31 cellular contexts compared by ENCODE assay signal in the genomic region with DNA sequence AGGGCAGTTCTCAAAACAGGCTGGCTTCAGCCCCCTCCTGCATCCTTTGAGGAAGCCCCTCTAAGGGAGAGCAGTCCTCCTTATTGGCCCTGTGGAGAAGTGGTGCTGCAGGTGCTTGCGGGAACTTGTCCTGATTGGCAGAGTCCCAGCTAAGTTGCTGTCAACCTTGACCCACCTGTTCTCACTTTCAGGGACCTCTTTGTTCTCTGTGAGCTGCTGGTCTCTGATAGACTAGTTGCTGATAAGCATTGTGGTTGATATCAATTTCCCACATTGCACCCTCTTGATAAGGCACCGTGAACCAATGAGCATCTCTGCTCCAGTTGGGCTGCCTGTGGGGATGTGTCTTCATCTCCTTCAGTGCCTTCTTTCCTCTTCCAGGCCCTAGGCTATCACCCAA. TPM values are rescaled to one million over a fixed set of nuclear protein-coding genes. Genes with fewer than 3 reads are reported as not detected.
A peak's percentile ranks its signal among the peaks of the same experiment; 100 is the strongest.
DNase-seq lines count a peak whose midpoint lies in the region; ATAC-seq and TF ChIP-seq lines count a peak whose summit lies in the region.
"Had no signal": no experiment of that assay in that cellular context is flagged by ENCODE, and none has a peak within 500 bp of the region (broad histone marks: within the 10 kb centered on the region; RNA-seq: fewer than 3 reads in every experiment).

No MANE protein-coding gene starts in this region.

- H3K27me3 ChIP-seq in body of pancreas (no peaks in the 10 kb centered on the region), stomach (no peaks in the 10 kb centered on the region)
- H3K27me3 ChIP-seq: BE2C had no signal

- TF ChIP-seq POLR2A in body of pancreas (IDR thresholded peaks at IDR 0.05) (no peak), stomach (IDR thresholded peaks at IDR 0.05) (no peak)

- H3K9me3 ChIP-seq in body of pancreas = no peaks in the 10 kb centered on the region
- no peaks in the 10 kb centered on the region for H3K9me3 ChIP-seq in mucosa of descending colon
- H3K9me3 ChIP-seq in stomach = no peaks in the 10 kb centered on the region
- H3K9me3 ChIP-seq: BE2C, HAP-1 had no signal

- DNase-seq in NCI-H2107 treated with DMSO at 0.1 percent for 48 hours (lab: John Stamatoyannopoulos, UW; ENCODE audit: unreplicated experiment) (peak; percentile 18), NCI-H2107 (lab: John Stamatoyannopoulos, UW) (no peak), body of pancreas (peak in 3 of 4 donors; percentile 27 to 45 (median 44)), mucosa of descending colon (peak in 1 of 3 donors; percentile 20), stomach (peak; percentile 67)
- no peak for DNase-seq in activated naive CD4-positive, alpha-beta T cell treated with anti-CD3 and anti-CD28 coated beads, Interleukin-2, amount 50 U/mL, for 72 hours (ENCODE audit: low spot score in 2 of 2)
- no peak for DNase-seq in stimulated activated CD4-positive, alpha-beta T cell treated with anti-CD3 and anti-CD28 coated beads, Interleukin-4, amount 100 ng/mL, for 4 hours
- no peak for DNase-seq in stimulated activated naive CD4-positive, alpha-beta T cell treated with Interleukin-2 at 50 U/mL for 16 hours (lab: John Stamatoyannopoulos, UW)
- DNase-seq: 8988T; ACHN; BE2C; CD8-positive, alpha-beta memory T cell; DMS 273 treated with DMSO at 0.1 percent for 48 hours; DND-41; GOT3; HFFc6; IMR-90; KG1; MM.1S; NCI-H1417 treated with DMSO at 0.1 percent for 48 hours; NCI-H1694 treated with DMSO at 0.1 percent for 48 hours; NCI-H2081; NCI-H2227 treated with DMSO at 0.1 percent for 48 hours; NCI-H526 treated with DMSO at 0.1 percent for 48 hours; SHP77 had no signal

- H3K36me3 ChIP-seq in body of pancreas (replicated peaks in 1 of 2; ENCODE audit: insufficient read depth in 1 of 2, low read depth in 2 of 2) = no peaks in the 10 kb centered on the region
- H3K36me3 ChIP-seq in mucosa of descending colon (ENCODE audit: low read depth) = no peaks in the 10 kb centered on the region
- no peaks in the 10 kb centered on the region for H3K36me3 ChIP-seq in stomach
- H3K36me3 ChIP-seq: BE2C, HAP-1 had no signal

- no peak for TF ChIP-seq EP300 in stomach (IDR thresholded peaks at IDR 0.05)

- peak overlapping the region in 2 of 4 donors; percentile 13 for H3K27ac ChIP-seq in body of pancreas
- peak overlapping the region in 1 of 5 donors; percentile 24 for H3K27ac ChIP-seq in stomach
- H3K27ac ChIP-seq: RWPE1 had no signal

- no peak overlapping the region for H3K27ac Mint-ChIP-seq in activated naive CD4-positive, alpha-beta T cell treated with anti-CD3 and anti-CD28 coated beads, Interleukin-2, amount 50 U/mL, for 72 hours
- H3K27ac Mint-ChIP-seq: CD8-positive, alpha-beta memory T cell; HFFc6 had no signal

- TF ChIP-seq CTCF in body of pancreas (IDR thresholded peaks at IDR 0.05) (no peak), mucosa of descending colon (IDR thresholded peaks at IDR 0.05) (no peak), stomach (IDR thresholded peaks at IDR 0.05) (no peak)

- ATAC-seq in body of pancreas (no peak), mucosa of descending colon (peak; percentile 41)
- ATAC-seq in activated naive CD4-positive, alpha-beta T cell treated with anti-CD3 and anti-CD28 coated beads, Interleukin-2, amount 50 U/mL, for 72 hours = no peak
- ATAC-seq: Panc1 had no signal

- H3K36me3 Mint-ChIP-seq in activated naive CD4-positive, alpha-beta T cell treated with anti-CD3 and anti-CD28 coated beads, Interleukin-2, amount 50 U/mL, for 72 hours = no peaks in the 10 kb centered on the region
- H3K36me3 Mint-ChIP-seq: CD14-positive monocyte; CD8-positive, alpha-beta memory T cell had no signal

- intact Hi-C loops in body of pancreas (cut with DNase I) (no loop called here), mucosa of descending colon (cut with DNase I, micrococcal nuclease) (no loop called here), stomach (cut with DNase I; ENCODE audit: low total_unique reads) (no loop called here)

- WGBS in body of pancreas, 2 donors = 11 to 16% methylated on average over 2 of the region's 2 CpGs
- 36 to 66% (median 49%) methylated on average over 2 of the region's 2 CpGs for WGBS in stomach, 5 donors

- H3K4me1 ChIP-seq in body of pancreas (peaks cover 38% of the 10 kb centered on the region), mucosa of descending colon (ENCODE audit: low read depth) (no peaks in the 10 kb centered on the region), stomach (peaks cover 0 to 15% (median 6%) of the 10 kb centered on the region in 4 donors)
- H3K4me1 ChIP-seq: BE2C, HAP-1 had no signal

- no peak overlapping the region for H3K4me3 ChIP-seq in body of pancreas
- no peak overlapping the region for H3K4me3 ChIP-seq in mucosa of descending colon
- H3K4me3 ChIP-seq in stomach = no peak overlapping the region
- H3K4me3 ChIP-seq: HAP-1 had no signal

- peaks cover 4 to 9% of the 10 kb centered on the region in 2 donors for H3K9me3 Mint-ChIP-seq in activated naive CD4-positive, alpha-beta T cell treated with anti-CD3 and anti-CD28 coated beads, Interleukin-2, amount 50 U/mL, for 72 hours

RNA-seq across cellular contexts. Expression of a gene that starts 13.6 kb away (rescaled TPM):
- 10 to 100 TPM; 51.7 to 55.8 TPM for total RNA-seq in body of pancreas
- total RNA-seq in mucosa of descending colon = 1,000 to 10,000 TPM in 1 of 3 donors, 10 to 100 TPM in 2; 15.2 to 4,328 (median 91.8) TPM
- 100 to 1,000 TPM in 1 of 5 donors, 10 to 100 TPM in 3, not detected in 1; 12.9 to 121 (median 47.8) TPM for total RNA-seq in stomach
- polyA plus RNA-seq in stomach = 100 to 1,000 TPM in 1 of 3 donors, 1 to 10 TPM in 1, under 1 TPM in 1; 0.92 to 167 (median 4.8) TPM
- not detected for total RNA-seq in activated naive CD4-positive, alpha-beta T cell treated with anti-CD3 and anti-CD28 coated beads, Interleukin-2, amount 50 U/mL, for 72 hours
- total RNA-seq: CD8-positive, alpha-beta memory T cell; HFFc6; IMR-90; NCI-H460; SK-MEL-5 had no signal
- polyA plus RNA-seq: CD14-positive monocyte; CD8-positive, alpha-beta memory T cell; IMR-90 had no signal

Comparison
In these comparisons a context has a peak if more than half of its experiments do, and no peak if none do; other contexts are left out.
1. DNase-seq: peak in NCI-H2107 treated with DMSO at 0.1 percent for 48 hours (single experiment), body of pancreas (3 of 4) and stomach (single experiment); none in NCI-H2107 (single experiment), activated naive CD4-positive, alpha-beta T cell treated with anti-CD3 and anti-CD28 coated beads, Interleukin-2, amount 50 U/mL, for 72 hours (0 of 2), stimulated activated CD4-positive, alpha-beta T cell treated with anti-CD3 and anti-CD28 coated beads, Interleukin-4, amount 100 ng/mL, for 4 hours (0 of 2) and stimulated activated naive CD4-positive, alpha-beta T cell treated with Interleukin-2 at 50 U/mL for 16 hours (single experiment).